Comparison of ENCODE assay signal across 1 cellular context in genomic region chr14:43651185-43651787, GRCh38.
TF ChIP-seq lines count a peak whose summit lies in the region.

No MANE protein-coding gene starts in this region.

TF ChIP-seq in H1, 55 proteins besides CTCF, POLR2A, EP300 and RAD21 (continued from another document):
- TF ChIP-seq CHD7 (IDR thresholded peaks at IDR 0.05; ENCODE audit: insufficient replicate concordance, low read length): no peak
